9 cellular contexts compared by ENCODE assay signal in the genomic region with DNA sequence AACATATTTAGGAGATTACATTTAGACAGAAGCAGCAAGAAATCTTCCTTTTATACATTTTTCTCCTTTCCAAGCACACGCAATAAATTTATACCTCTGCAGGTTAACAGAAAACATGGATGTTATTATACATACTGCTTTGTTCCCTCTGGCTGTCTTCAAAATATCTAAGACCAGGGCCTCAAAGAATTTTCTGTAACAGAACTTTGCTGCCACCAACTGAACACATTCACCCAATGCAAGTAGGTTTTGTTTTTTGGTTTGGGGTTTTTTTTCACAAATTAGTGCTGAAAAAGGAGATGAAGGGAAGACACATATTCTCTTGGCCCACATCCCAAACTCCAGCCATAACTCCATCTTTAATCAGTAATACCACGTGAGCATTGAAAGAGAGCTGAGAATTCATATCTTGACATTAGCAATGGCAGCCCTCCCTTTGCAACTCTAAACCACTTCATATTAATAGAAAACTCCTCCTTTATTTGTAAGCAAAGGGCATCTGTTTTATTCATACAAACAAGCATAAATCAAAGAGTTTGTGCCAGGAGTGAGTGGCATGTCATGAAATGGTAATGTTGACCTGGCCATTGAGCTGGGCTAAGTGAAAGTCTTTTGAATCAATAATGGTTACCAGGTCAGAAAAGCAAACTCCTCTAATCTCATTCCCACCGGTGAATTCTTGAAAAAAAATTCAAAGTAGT.
DNase-seq lines count a peak whose midpoint lies in the region; ATAC-seq, FAIRE-seq and TF ChIP-seq lines count a peak whose summit lies in the region.
"Had no signal": no experiment of that assay in that cellular context is flagged by ENCODE, and none has a peak within 500 bp of the region (broad histone marks: within the 10 kb centered on the region; RNA-seq: fewer than 3 reads in every experiment).

No MANE protein-coding gene starts in this region.

- H3K9me3 ChIP-seq in HCT116 (ENCODE audit: control insufficient read depth in 1 of 2, insufficient read depth in 1 of 2, low read depth in 1 of 2, low read length in 2 of 2): no peaks in the 10 kb centered on the region
- H3K9me3 ChIP-seq in neural progenitor cell (ENCODE audit: low read depth): no peaks in the 10 kb centered on the region

- no peak overlapping the region for H3K9ac ChIP-seq in HCT116 (ENCODE audit: low read length)
- no peak overlapping the region for H3K9ac ChIP-seq in neural progenitor cell

- no peaks in the 10 kb centered on the region for H4K20me1 ChIP-seq in HCT116 (ENCODE audit: insufficient read depth)
- no peaks in the 10 kb centered on the region for H4K20me1 ChIP-seq in neural progenitor cell (ENCODE audit: low read depth)

- CTCF ChIA-PET in HCT116 (lab: Charles Lee): interaction anchor here (0.8 kb wide), 1 partner anchor 189 kb away, joined by 3 read pairs; no protein-coding TSS in a partner anchor

- no peak for FAIRE-seq in bronchial epithelial cell (lab: Jason Lieb, UNC)

- TF ChIP-seq POLR2A in HCT116 (IDR thresholded peaks at IDR 0.05; ENCODE audit: borderline replicate concordance, extremely low read depth, insufficient read depth, insufficient read length): no peak

- H3K79me2 ChIP-seq in HCT116 (ENCODE audit: insufficient read depth, low read length): no peaks in the 10 kb centered on the region
- H3K79me2 ChIP-seq in neural progenitor cell (ENCODE audit: low read depth): no peaks in the 10 kb centered on the region

- H3K27me3 Mint-ChIP-seq in neural progenitor cell (ENCODE audit: insufficient read depth, low read depth): no peaks in the 10 kb centered on the region
- H3K27me3 Mint-ChIP-seq: activated naive CD4-positive, alpha-beta T cell treated with anti-CD3 and anti-CD28 coated beads, Interleukin-2, amount 50 U/mL, for 24 hours had no signal

- no peak overlapping the region for H3K27ac Mint-ChIP-seq in neural progenitor cell
- H3K27ac Mint-ChIP-seq: activated naive CD4-positive, alpha-beta T cell treated with anti-CD3 and anti-CD28 coated beads, Interleukin-2, amount 50 U/mL, for 24 hours had no signal

- H3K27me3 ChIP-seq in HCT116 (ENCODE audit: insufficient read depth, low read length) (no peaks in the 10 kb centered on the region), bronchial epithelial cell (ENCODE audit: control insufficient read depth, insufficient read depth, low read length) (no peaks in the 10 kb centered on the region), neural progenitor cell (no peaks in the 10 kb centered on the region)

- H3K36me3 ChIP-seq in HCT116 (ENCODE audit: control insufficient read depth in 1 of 2, insufficient read depth in 2 of 2, low read length in 2 of 2): no peaks in the 10 kb centered on the region
- no peaks in the 10 kb centered on the region for H3K36me3 ChIP-seq in bronchial epithelial cell (ENCODE audit: control insufficient read depth, insufficient read depth, low read length)
- H3K36me3 ChIP-seq in neural progenitor cell: no peaks in the 10 kb centered on the region

- peak; percentile 26 to 43 (median 32); a peak in 4 of 6 replicates for TF ChIP-seq CTCF in HCT116 (IDR thresholded peaks at IDR 0.05 in 2 of 3, conservative IDR thresholded peaks at IDR 0.05 in 1 of 3; ENCODE audit: borderline replicate concordance in 1 of 3, insufficient read depth in 1 of 3, low read depth in 2 of 3, low read length in 2 of 3)
- TF ChIP-seq CTCF in bronchial epithelial cell (IDR thresholded peaks at IDR 0.05; ENCODE audit: insufficient read depth, low read length, severe bottlenecking): peak; percentile 13
- TF ChIP-seq CTCF in neural progenitor cell (IDR thresholded peaks at IDR 0.05): peak; percentile 68

- TF ChIP-seq RAD21 in HCT116 (IDR thresholded peaks at IDR 0.05; ENCODE audit: low read depth): peak; percentile 56

- no peak overlapping the region for H3K4me3 Mint-ChIP-seq in neural progenitor cell
- H3K4me3 Mint-ChIP-seq: activated naive CD4-positive, alpha-beta T cell treated with anti-CD3 and anti-CD28 coated beads, Interleukin-2, amount 50 U/mL, for 24 hours had no signal

- H3K4me3 ChIP-seq in HCT116 (replicated peaks in 1 of 2; ENCODE audit: low read depth in 1 of 2, low read length in 2 of 2) (no peak overlapping the region), bronchial epithelial cell (ENCODE audit: low read depth, low read length) (no peak overlapping the region), neural progenitor cell (no peak overlapping the region)

- DNase-seq in HCT116 (ENCODE audit: low read depth, low spot score) (no peak), NCI-H2196 (lab: John Stamatoyannopoulos, UW; ENCODE audit: unreplicated experiment) (peak; percentile 73), bronchial epithelial cell (ENCODE audit: low read depth) (peak; percentile 4), neural progenitor cell (ENCODE audit: low spot score) (peak; percentile 55), NK-92 (lab: John Stamatoyannopoulos, UW; ENCODE audit: unreplicated experiment) (no peak), HCEC 1CT (no peak)
- no peak for DNase-seq in activated CD4-positive, alpha-beta T cell treated with anti-CD3 and anti-CD28 coated beads for 48 hours

- H3K27ac ChIP-seq in HCT116 (ENCODE audit: low read depth, low read length) (no peak overlapping the region), neural progenitor cell (no peak overlapping the region)

- no peaks in the 10 kb centered on the region for H3K9me2 ChIP-seq in HCT116 (ENCODE audit: insufficient read depth)

- RAD21 ChIA-PET in HCT116 (lab: Charles Lee; ENCODE audit: low non-redundant PET in 1 of 2, low total read pairs in 2 of 2, uncharacterized antibody in 2 of 2, unreplicated experiment in 2 of 2): no interaction called here

- POLR2A ChIA-PET in HCT116 (lab: Charles Lee): no interaction called here

- no TSS peak for BruUV-seq in HCT116 (replicated peaks; lab: Mats Ljungman, UMichigan)

- no peak for ATAC-seq in HCT116
- no peak for ATAC-seq in HG02885 (IDR thresholded peaks at IDR 0.05; ENCODE audit: poor library complexity, unreplicated experiment)

- H3K36me3 Mint-ChIP-seq in neural progenitor cell: no peaks in the 10 kb centered on the region
- H3K36me3 Mint-ChIP-seq: activated naive CD4-positive, alpha-beta T cell treated with anti-CD3 and anti-CD28 coated beads, Interleukin-2, amount 50 U/mL, for 24 hours had no signal

- H3K4me1 ChIP-seq in HCT116 (ENCODE audit: control insufficient read depth in 1 of 2, insufficient read depth in 2 of 2, low read length in 2 of 2): no peaks in the 10 kb centered on the region
- H3K4me1 ChIP-seq in neural progenitor cell: no peaks in the 10 kb centered on the region

- H2AFZ ChIP-seq in HCT116 (ENCODE audit: low read depth, low read length, poor library complexity, severe bottlenecking) (no peak overlapping the region), neural progenitor cell (replicated peaks) (peak overlapping the region; percentile 9)

- H3K4me2 ChIP-seq in HCT116 (ENCODE audit: low read length) (no peak overlapping the region), neural progenitor cell (no peak overlapping the region)

- H3F3A ChIP-seq in neural progenitor cell (ENCODE audit: low read depth): no peaks in the 10 kb centered on the region

- no peaks in the 10 kb centered on the region for H3K9me3 Mint-ChIP-seq in neural progenitor cell
- H3K9me3 Mint-ChIP-seq: activated naive CD4-positive, alpha-beta T cell treated with anti-CD3 and anti-CD28 coated beads, Interleukin-2, amount 50 U/mL, for 24 hours had no signal

- intact Hi-C loops in HCT116 (cut with micrococcal nuclease): loop anchor here (10.0 kb wide), 1 partner anchor 1153 kb away; no protein-coding TSS in a partner anchor

- H3K4me1 Mint-ChIP-seq in neural progenitor cell: peaks cover 3% of the 10 kb centered on the region

TF ChIP-seq in HCT116, 20 proteins besides CTCF, POLR2A, EP300 and RAD21 (continues in another document):
- TF ChIP-seq YY1 (IDR thresholded peaks at IDR 0.05; ENCODE audit: extremely low read depth, insufficient replicate concordance, low read depth, low read length) (no peak), EZH2phosphoT487 (IDR thresholded peaks at IDR 0.05; ENCODE audit: borderline replicate concordance) (no peak), CEBPB (IDR thresholded peaks at IDR 0.05; ENCODE audit: low read depth) (no peak), ZFX (IDR thresholded peaks at IDR 0.05) (no peak), SIN3A (IDR thresholded peaks at IDR 0.05; ENCODE audit: low read depth) (no peak), SRF (IDR thresholded peaks at IDR 0.05; ENCODE audit: low read depth) (no peak), EZH2 (IDR thresholded peaks at IDR 0.05) (no peak), CBX3 (IDR thresholded peaks at IDR 0.05; ENCODE audit: low read depth) (no peak)
- TF ChIP-seq, protein P1, sequence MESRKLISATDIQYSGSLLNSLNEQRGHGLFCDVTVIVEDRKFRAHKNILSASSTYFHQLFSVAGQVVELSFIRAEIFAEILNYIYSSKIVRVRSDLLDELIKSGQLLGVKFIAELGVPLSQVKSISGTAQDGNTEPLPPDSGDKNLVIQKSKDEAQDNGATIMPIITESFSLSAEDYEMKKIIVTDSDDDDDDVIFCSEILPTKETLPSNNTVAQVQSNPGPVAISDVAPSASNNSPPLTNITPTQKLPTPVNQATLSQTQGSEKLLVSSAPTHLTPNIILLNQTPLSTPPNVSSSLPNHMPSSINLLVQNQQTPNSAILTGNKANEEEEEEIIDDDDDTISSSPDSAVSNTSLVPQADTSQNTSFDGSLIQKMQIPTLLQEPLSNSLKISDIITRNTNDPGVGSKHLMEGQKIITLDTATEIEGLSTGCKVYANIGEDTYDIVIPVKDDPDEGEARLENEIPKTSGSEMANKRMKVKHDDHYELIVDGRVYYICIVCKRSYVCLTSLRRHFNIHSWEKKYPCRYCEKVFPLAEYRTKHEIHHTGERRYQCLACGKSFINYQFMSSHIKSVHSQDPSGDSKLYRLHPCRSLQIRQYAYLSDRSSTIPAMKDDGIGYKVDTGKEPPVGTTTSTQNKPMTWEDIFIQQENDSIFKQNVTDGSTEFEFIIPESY (IDR thresholded peaks at IDR 0.05; ENCODE audit: extremely low read depth, insufficient replicate concordance, low read length): no peak

Comparison
In these comparisons a context has a peak if more than half of its experiments do, and no peak if none do; other contexts are left out.
1. DNase-seq: peak in NCI-H2196 (single experiment), bronchial epithelial cell (single experiment) and neural progenitor cell (single experiment); none in HCT116 (single experiment), NK-92 (single experiment), HCEC 1CT (single experiment) and activated CD4-positive, alpha-beta T cell treated with anti-CD3 and anti-CD28 coated beads for 48 hours (single experiment).
2. CTCF ChIP-seq: peak in every context shown above with its lines; median percentile 68 in neural progenitor cell; 32 in HCT116; 13 in bronchial epithelial cell.